16 cellular contexts compared by ENCODE assay signal in genomic region chr14:58772814-58773620, GRCh38.
A peak's percentile ranks its signal among the peaks of the same experiment; 100 is the strongest.
DNase-seq lines count a peak whose midpoint lies in the region; ATAC-seq and TF ChIP-seq lines count a peak whose summit lies in the region.
"Had no signal": no experiment of that assay in that cellular context is flagged by ENCODE, and none has a peak within 500 bp of the region (broad histone marks: within the 10 kb centered on the region; RNA-seq: fewer than 3 reads in every experiment).

No MANE protein-coding gene starts in this region.

- H3K36me3 ChIP-seq in brain microvascular endothelial cell (replicated peaks) = no peaks in the 10 kb centered on the region
- H3K36me3 ChIP-seq: sigmoid colon had no signal

- no peak overlapping the region for H3K27ac ChIP-seq in brain microvascular endothelial cell
- H3K27ac ChIP-seq: sigmoid colon had no signal

- H3K4me3 ChIP-seq in brain microvascular endothelial cell (ENCODE audit: low read depth, low read length) = no peak overlapping the region
- H3K4me3 ChIP-seq: sigmoid colon had no signal

- no peak for ATAC-seq in GM19035 (IDR thresholded peaks at IDR 0.05; ENCODE audit: unreplicated experiment)
- ATAC-seq in HG03571 (IDR thresholded peaks at IDR 0.05; ENCODE audit: unreplicated experiment) = no peak
- ATAC-seq: stimulated activated naive CD8-positive, alpha-beta T cell treated with anti-CD3 and anti-CD28 coated beads, Interleukin-15, amount 100 ng/mL, for 72 hours had no signal

- H3K27me3 ChIP-seq in brain microvascular endothelial cell (replicated peaks) = no peaks in the 10 kb centered on the region
- H3K27me3 ChIP-seq: sigmoid colon had no signal

- no peak for TF ChIP-seq CTCF in brain microvascular endothelial cell (IDR thresholded peaks at IDR 0.05; ENCODE audit: low read depth, low read length, missing control alignments)

- in situ Hi-C loops in brain microvascular endothelial cell (cut with HindIII; ENCODE audit: low pct_ligation_motif_present, low sequenced_read_pairs) = no loop called here

- DNase-seq in Daoy (ENCODE audit: low read depth) (peak; percentile 65), LoVo (ENCODE audit: low spot score) (peak; percentile 52), SW480 (ENCODE audit: low spot score) (peak; percentile 2), kidney glomerular epithelial cell (lab: John Stamatoyannopoulos, UW) (peak; percentile 29), brain microvascular endothelial cell (no peak)
- no peak for DNase-seq in activated effector memory CD4-positive, alpha-beta T cell treated with anti-CD3 and anti-CD28 coated beads, Interleukin-2, amount 50 U/mL, for 16 hours
- DNase-seq: activated CD4-positive, alpha-beta T cell treated with anti-CD3 and anti-CD28 coated beads for 1 hour; activated T-cell treated with anti-CD3 and anti-CD28 coated beads for 4 hours; aorta; DMS79; kidney; NCI-H1092; sigmoid colon; stimulated activated naive CD8-positive, alpha-beta T cell treated with anti-CD3 and anti-CD28 coated beads, Interleukin-15, amount 100 ng/mL, for 72 hours had no signal

Comparison
In these comparisons a context has a peak if more than half of its experiments do, and no peak if none do; other contexts are left out.
1. DNase-seq: peak in Daoy (single experiment), LoVo (single experiment), SW480 (single experiment) and kidney glomerular epithelial cell (single experiment); none in activated effector memory CD4-positive, alpha-beta T cell treated with anti-CD3 and anti-CD28 coated beads, Interleukin-2, amount 50 U/mL, for 16 hours (single experiment) and brain microvascular endothelial cell (single experiment).